ENCODE assay signal across 8 cellular contexts in genomic region chr1:204363335-204364114, GRCh38. TPM values are rescaled to one million over a fixed set of nuclear protein-coding genes. Genes with fewer than 3 reads are reported as not detected.
A peak's percentile ranks its signal among the peaks of the same experiment; 100 is the strongest.
DNase-seq lines count a peak whose midpoint lies in the region; ATAC-seq lines count a peak whose summit lies in the region.

No MANE protein-coding gene starts in this region.

- DNase-seq in NCI-H774 (lab: John Stamatoyannopoulos, UW): peak; percentile 74
- peak; percentile 83 for DNase-seq in activated CD8-positive, alpha-beta T cell treated with anti-CD3 and anti-CD28 coated beads, Interleukin-2, amount 10 ng/mL, durations not matched to agents 7 days and 5 days
- peak; percentile 55 for DNase-seq in effector CD8-positive, alpha-beta T cell (lab: John Stamatoyannopoulos, UW)
- DNase-seq in lung microvascular endothelial cell (ENCODE audit: low read depth in 2 of 2): peak; percentile 79 to 84
- DNase-seq in stimulated activated CD4-positive, alpha-beta T cell treated with anti-CD3 and anti-CD28 coated beads, TNF-alpha, amount 100 ng/mL, for 4 hours (ENCODE audit: low read depth in 3 of 3): peak; percentile 29 to 67 (median 63)

- H3K9me3 Mint-ChIP-seq in activated CD8-positive, alpha-beta T cell treated with anti-CD3 and anti-CD28 coated beads, Interleukin-2, amount 10 ng/mL, durations not matched to agents 7 days and 5 days (ENCODE audit: insufficient read depth): no peaks in the 10 kb centered on the region

- H3K4me1 Mint-ChIP-seq in activated CD8-positive, alpha-beta T cell treated with anti-CD3 and anti-CD28 coated beads, Interleukin-2, amount 10 ng/mL, durations not matched to agents 7 days and 5 days (ENCODE audit: low read depth): peaks cover 12% of the 10 kb centered on the region

- H3K4me3 ChIP-seq in GM08714 (ENCODE audit: low read length): peak overlapping the region; percentile 7; the same call in 1 of the 2 replicates

- POLR2A ChIA-PET in activated CD8-positive, alpha-beta T cell treated with anti-CD3 and anti-CD28 coated beads, Interleukin-2, amount 10 ng/mL, durations not matched to agents 7 days and 5 days (lab: Charles Lee): no interaction called here

- ATAC-seq in HG03521 (IDR thresholded peaks at IDR 0.05; ENCODE audit: unreplicated experiment) (peak; percentile 55), GM21360 (IDR thresholded peaks at IDR 0.05; ENCODE audit: unreplicated experiment) (no peak)
- ATAC-seq in activated CD8-positive, alpha-beta T cell treated with anti-CD3 and anti-CD28 coated beads, Interleukin-2, amount 10 ng/mL, durations not matched to agents 7 days and 5 days: peak; percentile 87

- CTCF ChIA-PET in activated CD8-positive, alpha-beta T cell treated with anti-CD3 and anti-CD28 coated beads, Interleukin-2, amount 10 ng/mL, durations not matched to agents 7 days and 5 days (lab: Charles Lee): interaction anchor here (0.7 to 5.9 kb wide), 44 partner anchors 9 to 492 kb away, joined by 3 to 122 read pairs (median 6); partner anchors contain the start of genes GOLT1A, REN and SOX13

- peak overlapping the region; percentile 48 for H3K4me3 Mint-ChIP-seq in activated CD8-positive, alpha-beta T cell treated with anti-CD3 and anti-CD28 coated beads, Interleukin-2, amount 10 ng/mL, durations not matched to agents 7 days and 5 days

- no peaks in the 10 kb centered on the region for H3K36me3 Mint-ChIP-seq in activated CD8-positive, alpha-beta T cell treated with anti-CD3 and anti-CD28 coated beads, Interleukin-2, amount 10 ng/mL, durations not matched to agents 7 days and 5 days (ENCODE audit: low read depth)

- peaks cover 8% of the 10 kb centered on the region for H3K27me3 Mint-ChIP-seq in activated CD8-positive, alpha-beta T cell treated with anti-CD3 and anti-CD28 coated beads, Interleukin-2, amount 10 ng/mL, durations not matched to agents 7 days and 5 days (ENCODE audit: low read depth)

- H3K27ac Mint-ChIP-seq in activated CD8-positive, alpha-beta T cell treated with anti-CD3 and anti-CD28 coated beads, Interleukin-2, amount 10 ng/mL, durations not matched to agents 7 days and 5 days: peak overlapping the region; percentile 51

RNA-seq across cellular contexts. Expression of gene PLEKHA6, which starts 3.8 kb away (rescaled TPM):
- total RNA-seq in activated CD8-positive, alpha-beta T cell treated with anti-CD3 and anti-CD28 coated beads, Interleukin-2, amount 10 ng/mL, durations not matched to agents 7 days and 5 days: under 1 TPM; 0.26 to 0.29 TPM
- 0.40 and 0.65 TPM in 2 replicates for total RNA-seq in lung microvascular endothelial cell

RNA-seq across cellular contexts. Expression of gene PPP1R15B, which starts 48.1 kb away (rescaled TPM):
- total RNA-seq in activated CD8-positive, alpha-beta T cell treated with anti-CD3 and anti-CD28 coated beads, Interleukin-2, amount 10 ng/mL, durations not matched to agents 7 days and 5 days: 10 to 100 TPM; 64.7 to 66.0 TPM
- total RNA-seq in lung microvascular endothelial cell: 15.3 and 21.0 TPM in 2 replicates
